8 cellular contexts compared by ENCODE assay signal in the genomic region with DNA sequence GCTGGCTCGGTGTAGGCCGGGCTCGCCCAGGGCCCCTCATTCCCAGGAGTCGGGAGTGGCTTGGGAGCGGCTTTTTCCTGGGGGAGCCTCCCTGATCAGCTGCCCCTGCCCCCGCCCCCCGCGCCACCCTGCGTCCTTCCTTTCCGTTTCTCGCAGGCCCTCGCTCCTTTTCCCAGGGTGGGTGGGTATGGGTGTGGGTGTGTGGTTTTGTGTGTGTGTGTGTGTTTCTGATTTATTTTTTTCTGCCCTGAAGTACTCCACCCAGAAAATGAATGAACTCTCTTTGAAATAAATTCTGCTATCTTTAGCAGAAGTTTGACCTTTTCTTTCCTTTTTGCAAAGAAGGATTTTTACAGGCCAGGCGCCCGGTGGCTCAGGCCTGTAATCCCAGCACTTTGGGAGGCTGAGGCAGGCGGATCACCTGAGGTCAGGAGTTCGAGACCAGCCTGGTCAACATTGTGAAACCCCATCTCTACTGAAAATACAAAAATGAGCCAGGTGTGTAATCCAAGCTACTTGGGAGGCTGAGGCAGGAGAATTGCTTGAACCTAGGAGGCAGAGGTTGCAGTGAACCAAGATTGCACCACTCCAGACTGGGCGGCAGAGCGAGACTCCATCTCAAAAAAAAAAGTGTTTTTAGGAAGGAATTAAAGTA. TPM values are rescaled to one million over a fixed set of nuclear protein-coding genes. Genes with fewer than 3 reads are reported as not detected.
DNase-seq lines count a peak whose midpoint lies in the region.

No MANE protein-coding gene starts in this region.

- H3K36me3 ChIP-seq in ectodermal cell (ENCODE audit: control insufficient read depth, insufficient read depth, low read length): peaks cover 20% of the 10 kb centered on the region
- H3K36me3 ChIP-seq in trophoblast cell (ENCODE audit: control insufficient read depth in 1 of 2, insufficient read depth in 2 of 2, low read length in 2 of 2): peaks cover 25% of the 10 kb centered on the region in 2 experiments

- H3K79me2 ChIP-seq in trophoblast cell (ENCODE audit: control insufficient read depth, insufficient read depth, low read length, poor library complexity): peaks cover 2% of the 10 kb centered on the region

- no peak overlapping the region for H3K18ac ChIP-seq in trophoblast cell (ENCODE audit: low read length)

- intact Hi-C loops in head of caudate nucleus (cut with DNase I): no loop called here

- H3K36me3 Mint-ChIP-seq in activated naive CD4-positive, alpha-beta T cell treated with anti-CD3 and anti-CD28 coated beads, Interleukin-2, amount 10 ng/mL, durations not matched to agents 7 days and 5 days: peaks cover 49% of the 10 kb centered on the region

- H3K27me3 Mint-ChIP-seq in activated naive CD4-positive, alpha-beta T cell treated with anti-CD3 and anti-CD28 coated beads, Interleukin-2, amount 10 ng/mL, durations not matched to agents 7 days and 5 days: no peaks in the 10 kb centered on the region

- H3K4me2 ChIP-seq in trophoblast cell (ENCODE audit: low read length): peak overlapping the region; percentile 30

- H3K9me3 ChIP-seq in ectodermal cell (ENCODE audit: control insufficient read depth, low read length) (no peaks in the 10 kb centered on the region), trophoblast cell (ENCODE audit: insufficient read depth, low read depth, low read length) (no peaks in the 10 kb centered on the region)

- H3K14ac ChIP-seq in trophoblast cell (ENCODE audit: low read length): no peak overlapping the region

- no peak overlapping the region for H2BK12ac ChIP-seq in trophoblast cell (ENCODE audit: low read length)

- no peak overlapping the region for H4K8ac ChIP-seq in trophoblast cell (ENCODE audit: low read depth, low read length)

- no peaks in the 10 kb centered on the region for H3K9me3 Mint-ChIP-seq in activated naive CD4-positive, alpha-beta T cell treated with anti-CD3 and anti-CD28 coated beads, Interleukin-2, amount 10 ng/mL, durations not matched to agents 7 days and 5 days

- 28 to 31% methylated on average over 17 to 18 of the region's 18 CpGs for WGBS in ectodermal cell, 2 experiments
- WGBS in trophoblast cell (ENCODE audit: extremely low coverage, insufficient coverage, insufficient read length): no CpG with 5 or more reads among the region's 18 CpGs

- H3K4me1 Mint-ChIP-seq in activated naive CD4-positive, alpha-beta T cell treated with anti-CD3 and anti-CD28 coated beads, Interleukin-2, amount 10 ng/mL, durations not matched to agents 7 days and 5 days: peaks cover 77% of the 10 kb centered on the region

- no peak overlapping the region for H3K4me3 ChIP-seq in ectodermal cell (ENCODE audit: insufficient read depth, low read depth, low read length)
- H3K4me3 ChIP-seq in trophoblast cell (ENCODE audit: low read depth, low read length): no peak overlapping the region

- no peak overlapping the region for H4K12ac ChIP-seq in trophoblast cell (ENCODE audit: low read depth, low read length)

- no peak overlapping the region for H2BK5ac ChIP-seq in trophoblast cell (ENCODE audit: low read depth, low read length, poor library complexity)

- H3K4ac ChIP-seq in trophoblast cell (ENCODE audit: low read depth, low read length): no peak overlapping the region

- CTCF ChIA-PET in activated naive CD4-positive, alpha-beta T cell treated with anti-CD3 and anti-CD28 coated beads, Interleukin-2, amount 10 ng/mL, durations not matched to agents 7 days and 5 days (lab: Charles Lee): interaction anchor here (0.7 to 1.6 kb wide), 3 partner anchors 10 to 134 kb away, joined by 3 to 6 read pairs (median 5); no protein-coding TSS in a partner anchor

- peak overlapping the region; percentile 56 for H4K91ac ChIP-seq in trophoblast cell (ENCODE audit: low read depth, low read length)

- H3K4me1 ChIP-seq in ectodermal cell (ENCODE audit: control insufficient read depth, insufficient read depth, low read length): peaks cover 13% of the 10 kb centered on the region
- H3K4me1 ChIP-seq in trophoblast cell (ENCODE audit: control insufficient read depth in 1 of 2, insufficient read depth in 2 of 2, low read length in 2 of 2): peaks cover 5% of the 10 kb centered on the region in 2 experiments

- H3K4me3 Mint-ChIP-seq in activated naive CD4-positive, alpha-beta T cell treated with anti-CD3 and anti-CD28 coated beads, Interleukin-2, amount 10 ng/mL, durations not matched to agents 7 days and 5 days: peak overlapping the region; percentile 81

- DNase-seq in activated naive CD4-positive, alpha-beta T cell treated with anti-CD3 and anti-CD28 coated beads, Interleukin-2, amount 10 ng/mL, durations not matched to agents 7 days and 5 days: no peak
- no peak for DNase-seq in activated naive CD4-positive, alpha-beta T cell treated with Interleukin-2 at 50 U/mL for 16 hours
- DNase-seq in NCI-H460 (ENCODE audit: extremely low read depth, low read depth): peak; percentile 5
- DNase-seq in trophoblast cell: no peak
- DNase-seq in NCI-H1105 treated with DMSO at 0.1 percent for 48 hours (lab: John Stamatoyannopoulos, UW): no peak
- no peak for DNase-seq in NCI-H2029 (lab: John Stamatoyannopoulos, UW)
- no peak for DNase-seq in head of caudate nucleus

- H2AFZ ChIP-seq in trophoblast cell (ENCODE audit: insufficient read depth, low read length, poor library complexity): no peak overlapping the region

- H2AK5ac ChIP-seq in trophoblast cell (ENCODE audit: low read length): no peak overlapping the region

- H3K9ac ChIP-seq in trophoblast cell (ENCODE audit: low read length): no peak overlapping the region

- peaks cover 8% of the 10 kb centered on the region for H3K79me1 ChIP-seq in trophoblast cell (ENCODE audit: low read length)

- no peak overlapping the region for H2BK120ac ChIP-seq in trophoblast cell (ENCODE audit: insufficient read depth, low read length, poor library complexity)

- peak overlapping the region; percentile 98 for H3K27ac Mint-ChIP-seq in activated naive CD4-positive, alpha-beta T cell treated with anti-CD3 and anti-CD28 coated beads, Interleukin-2, amount 10 ng/mL, durations not matched to agents 7 days and 5 days

- H3K27me3 ChIP-seq in ectodermal cell (ENCODE audit: control insufficient read depth, insufficient read depth, low read length, poor library complexity, severe bottlenecking) (no peaks in the 10 kb centered on the region), trophoblast cell (ENCODE audit: insufficient read depth, low read length) (no peaks in the 10 kb centered on the region)

- peak overlapping the region; percentile 82 for H3K27ac ChIP-seq in ectodermal cell (ENCODE audit: insufficient read depth, low read depth, low read length, poor library complexity, severe bottlenecking)
- peak overlapping the region; percentile 75 for H3K27ac ChIP-seq in trophoblast cell (ENCODE audit: low read depth, low read length)

- H3K23ac ChIP-seq in trophoblast cell (ENCODE audit: low read length): no peak overlapping the region

RNA-seq across cellular contexts. Expression of a gene that starts 30.0 kb away (rescaled TPM):
- 12.9 and 14.0 TPM in 2 replicates for total RNA-seq in NCI-H460 (2014; rRNA removed; shearing (Covaris generic))
- 92.0 and 95.7 TPM in 2 replicates for polyA plus RNA-seq in NCI-H460 (2014; cell fraction: nucleus; rRNA removed)
- polyA plus RNA-seq in ectodermal cell (2013, experiment 1 of 4): 19.4 TPM
- polyA plus RNA-seq in ectodermal cell (2013, experiment 2 of 4): 23.4 TPM
- polyA plus RNA-seq in ectodermal cell (2013, experiment 3 of 4): 14.8 TPM
- 16.5 TPM for polyA plus RNA-seq in ectodermal cell (2013, experiment 4 of 4)
- polyA plus RNA-seq in trophoblast cell (2013): 19.8 and 22.2 TPM in 2 replicates
